ENCODE assay signal across 7 cellular contexts in genomic region chr10:30000802-30001571, GRCh38. TPM values are rescaled to one million over a fixed set of nuclear protein-coding genes. Genes with fewer than 3 reads are reported as not detected.
DNase-seq lines count a peak whose midpoint lies in the region; ATAC-seq, FAIRE-seq and TF ChIP-seq lines count a peak whose summit lies in the region.

No MANE protein-coding gene starts in this region.

- peak; percentile 79 for FAIRE-seq in endothelial cell of umbilical vein (lab: Jason Lieb, UNC)

- H3K79me2 ChIP-seq in endothelial cell of umbilical vein (ENCODE audit: control insufficient read depth, insufficient read depth, low read length), result no peaks in the 10 kb centered on the region

- H3K9ac ChIP-seq in endothelial cell of umbilical vein (replicated peaks; ENCODE audit: extremely low read depth, insufficient read depth, low read length), result no peak overlapping the region

- dilution Hi-C loops in endothelial cell of umbilical vein (cut with MboI; ENCODE audit: extremely low pct_ligation_motif_present, low sequenced_read_pairs), result no loop called here

- 52 to 66% methylated on average over 12 of the region's 12 CpGs for WGBS in upper lobe of left lung, 2 donors

- POLR2A ChIA-PET in endothelial cell of umbilical vein (lab: Charles Lee), result no interaction called here

- peak; percentile 52 to 72 for ATAC-seq in upper lobe of left lung (ENCODE audit: low FRiP score in 2 of 2)

- no peak for TF ChIP-seq POLR2A in endothelial cell of umbilical vein (IDR thresholded peaks at IDR 0.05; ENCODE audit: low read depth, low read length)
- no peak for TF ChIP-seq POLR2A in upper lobe of left lung (IDR thresholded peaks at IDR 0.05)

- DNase-seq in LHCN-M2 (ENCODE audit: low read depth) (peak; percentile 78), endothelial cell of umbilical vein (ENCODE audit: low read depth, low spot score) (peak; percentile 77), medulla oblongata (ENCODE audit: extremely low spot score) (peak; percentile 56), upper lobe of left lung (peak in 1 of 2 donors; percentile 39), NOMO-1 treated with dmso at 0.1 percent for 144 hours (lab: John Stamatoyannopoulos, UW; ENCODE audit: unreplicated experiment) (no peak), NCI-H2196 (lab: John Stamatoyannopoulos, UW; ENCODE audit: unreplicated experiment) (no peak)
- no peak for DNase-seq in T-helper 2 cell treated with Interferon-gamma antibody and Interleukin-4, amounts not matched to agents 5 μg/mL and 100 μg/mL, for 36 hours (ENCODE audit: low spot score)

- H3K9me3 ChIP-seq in endothelial cell of umbilical vein (replicated peaks; ENCODE audit: control insufficient read depth, insufficient read depth, low read length) (no peaks in the 10 kb centered on the region), upper lobe of left lung (no peaks in the 10 kb centered on the region)

- intact Hi-C loops in endothelial cell of umbilical vein (cut with micrococcal nuclease), result loop anchor here (5.0 kb wide), 1 partner anchor 186 kb away; no protein-coding TSS in a partner anchor

- H3K4me1 Mint-ChIP-seq in T-helper 2 cell treated with Interferon-gamma antibody and Interleukin-4, amounts not matched to agents 5 μg/mL and 100 μg/mL, for 36 hours (ENCODE audit: low read depth), result peaks cover 22% of the 10 kb centered on the region

- no peak overlapping the region for H2AFZ ChIP-seq in endothelial cell of umbilical vein (ENCODE audit: low read depth, low read length)

- H3K4me1 ChIP-seq in endothelial cell of umbilical vein (ENCODE audit: control insufficient read depth, extremely low read depth, insufficient read depth, low read length), result peaks cover 6% of the 10 kb centered on the region
- peaks cover 27 to 35% (median 31%) of the 10 kb centered on the region in 4 donors for H3K4me1 ChIP-seq in upper lobe of left lung

- no peaks in the 10 kb centered on the region for H4K20me1 ChIP-seq in endothelial cell of umbilical vein (replicated peaks; ENCODE audit: control insufficient read depth, extremely low read depth, insufficient read depth, low read length)

- no peaks in the 10 kb centered on the region for H3K27me3 ChIP-seq in endothelial cell of umbilical vein (ENCODE audit: control insufficient read depth in 2 of 2, insufficient read depth in 2 of 2, low read length in 2 of 2)
- no peaks in the 10 kb centered on the region for H3K27me3 ChIP-seq in upper lobe of left lung

- H3K9me3 Mint-ChIP-seq in T-helper 2 cell treated with Interferon-gamma antibody and Interleukin-4, amounts not matched to agents 5 μg/mL and 100 μg/mL, for 36 hours, result no peaks in the 10 kb centered on the region

- no peaks in the 10 kb centered on the region for H3K36me3 Mint-ChIP-seq in T-helper 2 cell treated with Interferon-gamma antibody and Interleukin-4, amounts not matched to agents 5 μg/mL and 100 μg/mL, for 36 hours (ENCODE audit: low read depth)

- no peak overlapping the region for H3K27ac ChIP-seq in endothelial cell of umbilical vein (ENCODE audit: insufficient read depth, low read depth, low read length)
- H3K27ac ChIP-seq in upper lobe of left lung, result peak overlapping the region; percentile 52 to 78 (median 62)

- no peak overlapping the region for H3K27ac Mint-ChIP-seq in T-helper 2 cell treated with Interferon-gamma antibody and Interleukin-4, amounts not matched to agents 5 μg/mL and 100 μg/mL, for 36 hours

- no peaks in the 10 kb centered on the region for H3K9me1 ChIP-seq in endothelial cell of umbilical vein (replicated peaks; ENCODE audit: control insufficient read depth, extremely low read depth, insufficient read depth, low read length)

- H3K27me3 Mint-ChIP-seq in T-helper 2 cell treated with Interferon-gamma antibody and Interleukin-4, amounts not matched to agents 5 μg/mL and 100 μg/mL, for 36 hours (ENCODE audit: low read depth), result peaks cover 18% of the 10 kb centered on the region

- H3K4me2 ChIP-seq in endothelial cell of umbilical vein (ENCODE audit: insufficient read depth, low read length), result no peak overlapping the region

- BruUV-seq in endothelial cell of umbilical vein (replicated peaks; lab: Mats Ljungman, UMichigan), result no TSS peak

- TF ChIP-seq CTCF in endothelial cell of umbilical vein (IDR thresholded peaks at IDR 0.05; ENCODE audit: extremely low read depth in 1 of 2, insufficient read depth in 1 of 2, low read depth in 1 of 2, low read length in 2 of 2), result no peak
- TF ChIP-seq CTCF in upper lobe of left lung (IDR thresholded peaks at IDR 0.05), result no peak

- H3K36me3 ChIP-seq in endothelial cell of umbilical vein (ENCODE audit: control insufficient read depth in 2 of 2, extremely low read depth in 1 of 2, insufficient read depth in 2 of 2, low read length in 2 of 2) (no peaks in the 10 kb centered on the region), upper lobe of left lung (no peaks in the 10 kb centered on the region)

- no peak overlapping the region for H3K4me3 Mint-ChIP-seq in T-helper 2 cell treated with Interferon-gamma antibody and Interleukin-4, amounts not matched to agents 5 μg/mL and 100 μg/mL, for 36 hours

- TF ChIP-seq EP300 in upper lobe of left lung (IDR thresholded peaks at IDR 0.05), result peak in 1 of 4 donors; percentile 28

- CTCF ChIA-PET in endothelial cell of umbilical vein (lab: Charles Lee), result interaction anchor here (1.0 to 3.4 kb wide), 12 partner anchors 24 to 400 kb away, joined by 3 to 31 read pairs (median 5); no protein-coding TSS in a partner anchor

- H3K4me3 ChIP-seq in endothelial cell of umbilical vein (replicated peaks in 1 of 3; ENCODE audit: insufficient read depth in 1 of 3, low read depth in 1 of 3, low read length in 3 of 3) (no peak overlapping the region), upper lobe of left lung (no peak overlapping the region)

TF ChIP-seq in endothelial cell of umbilical vein, 7 proteins besides CTCF, POLR2A, EP300 and RAD21:
- TF ChIP-seq EZH2 (IDR thresholded peaks at IDR 0.05; ENCODE audit: borderline replicate concordance, low read depth, low read length, severe bottlenecking), result no peak
- no peak for TF ChIP-seq FOS (IDR thresholded peaks at IDR 0.05; ENCODE audit: borderline replicate concordance, insufficient read depth, low read length)
- TF ChIP-seq GATA2 (IDR thresholded peaks at IDR 0.05; ENCODE audit: insufficient read depth, insufficient read length, low read depth, low read length), result no peak
- peak; percentile 12 for TF ChIP-seq JUN (IDR thresholded peaks at IDR 0.05; ENCODE audit: borderline replicate concordance, insufficient read depth, insufficient read length, low read depth)
- TF ChIP-seq MAX (IDR thresholded peaks at IDR 0.05; ENCODE audit: insufficient read depth, insufficient read length), result no peak
- no peak for TF ChIP-seq MYC (IDR thresholded peaks at IDR 0.05; ENCODE audit: low read depth, low read length)
TF ChIP-seq in endothelial cell of umbilical vein: peak in this region for 1.

RNA-seq across cellular contexts. Expression of gene JCAD, which starts 58.4 kb away (rescaled TPM):
- total RNA-seq in LHCN-M2 (2014; rRNA removed), result 12.1 and 12.8 TPM in 2 replicates
- polyA plus RNA-seq in LHCN-M2 (2012), result 12.1 TPM
- total RNA-seq in endothelial cell of umbilical vein, result 76.3 and 79.7 TPM in 2 replicates
- 17.5 and 19.3 TPM in 2 replicates for polyA plus RNA-seq in endothelial cell of umbilical vein
- 23.1 and 29.1 TPM in 2 replicates for polyA plus RNA-seq in endothelial cell of umbilical vein (2011; cell fraction: cytosol; rRNA removed)
- polyA plus RNA-seq in endothelial cell of umbilical vein (2011; cell fraction: nucleus; rRNA removed), result 23.5 and 24.5 TPM in 2 replicates
- 28.1 and 35.3 TPM in 2 replicates for polyA plus RNA-seq in endothelial cell of umbilical vein (2012)
- 50.6 and 50.9 TPM in 2 replicates for polyA minus RNA-seq in endothelial cell of umbilical vein
- not detected for polyA minus RNA-seq in endothelial cell of umbilical vein (2011; cell fraction: cytosol; rRNA and poly(A)+ RNA removed)
- polyA minus RNA-seq in endothelial cell of umbilical vein (2011; cell fraction: nucleus; rRNA and poly(A)+ RNA removed), result 24.4 and 27.1 TPM in 2 replicates
- 10 to 100 TPM; 16.8 to 83.7 (median 37.6) TPM for total RNA-seq in upper lobe of left lung

Comparison
In these comparisons a context has a peak if more than half of its experiments do, and no peak if none do; other contexts are left out.
1. DNase-seq: peak in LHCN-M2 (single experiment), endothelial cell of umbilical vein (single experiment) and medulla oblongata (single experiment); none in NOMO-1 treated with dmso at 0.1 percent for 144 hours (single experiment), T-helper 2 cell treated with Interferon-gamma antibody and Interleukin-4, amounts not matched to agents 5 μg/mL and 100 μg/mL, for 36 hours (single experiment) and NCI-H2196 (single experiment).